ENCODE assay signal across 8 cellular contexts in genomic region chr3:49723631-49724551, GRCh38. TPM values are rescaled to one million over a fixed set of nuclear protein-coding genes. Genes with fewer than 3 reads are reported as not detected.
DNase-seq lines count a peak whose midpoint lies in the region; ATAC-seq lines count a peak whose summit lies in the region.

Gene GMPPB, minus strand, starts transcription at chr3:49723951. Its CDS starts 225 bp downstream, at chr3:49723726.

- DNase-seq in COLO829 (ENCODE audit: low spot score): peak; percentile 97
- DNase-seq in HT1080 (ENCODE audit: low read depth): peak; percentile 97
- DNase-seq in NOMO-1 (lab: John Stamatoyannopoulos, UW; ENCODE audit: unreplicated experiment in 2 of 2): peak; percentile 97
- peak; percentile 96 for DNase-seq in activated CD8-positive, alpha-beta memory T cell treated with anti-CD3 and anti-CD28 coated beads for 24 hours
- DNase-seq in effector CD4-positive, alpha-beta T cell: peak; percentile 90
- peak; percentile 98 to 99 for DNase-seq in lung microvascular endothelial cell (ENCODE audit: low read depth in 2 of 2)
- peak; percentile 79 to 85 (median 80) for DNase-seq in stimulated activated CD4-positive, alpha-beta T cell treated with anti-CD3 and anti-CD28 coated beads, TNF-alpha, amount 100 ng/mL, for 4 hours (ENCODE audit: low read depth in 3 of 3)

- peak; percentile 76 for ATAC-seq in GM21360 (IDR thresholded peaks at IDR 0.05; ENCODE audit: unreplicated experiment)

RNA-seq across cellular contexts. Expression of gene GMPPB, which starts in this region (rescaled TPM):
- 25.9 and 31.0 TPM in 2 replicates for total RNA-seq in HT1080 (2014; rRNA removed; shearing (Covaris generic))
- 12.2 and 12.8 TPM in 2 replicates for polyA plus RNA-seq in HT1080 (2015; cell fraction: cytosol; rRNA removed)
- polyA plus RNA-seq in HT1080 (2015; cell fraction: nucleus; rRNA removed): 25.1 and 27.7 TPM in 2 replicates
- 12.9 and 19.4 TPM in 2 replicates for total RNA-seq in lung microvascular endothelial cell

Comparison
In these comparisons a context has a peak if more than half of its experiments do, and no peak if none do; other contexts are left out.
1. Peak in every context shown above with its lines: DNase-seq and ATAC-seq.